19 cellular contexts compared by ENCODE assay signal in the genomic region with DNA sequence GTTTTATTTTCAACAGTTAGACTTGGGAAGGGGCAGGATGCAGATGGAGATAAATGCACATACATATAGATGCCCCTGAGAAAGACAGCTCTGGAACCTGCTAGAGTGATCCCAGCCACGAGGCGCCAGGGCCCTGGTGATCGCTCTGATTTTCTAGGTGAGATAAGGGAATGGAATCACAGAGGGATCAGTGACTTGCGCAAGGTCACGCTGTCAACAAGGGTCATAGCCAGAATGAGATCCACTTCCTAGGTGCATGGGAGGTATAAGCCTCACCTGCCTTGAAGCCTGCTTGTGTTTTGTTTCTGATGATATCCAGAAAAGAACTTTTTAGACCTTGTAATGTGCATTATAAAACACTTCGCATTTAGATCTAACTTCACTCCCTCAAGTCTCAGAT.
"Had no signal": no experiment of that assay in that cellular context is flagged by ENCODE, and none has a peak within 500 bp of the region (broad histone marks: within the 10 kb centered on the region; RNA-seq: fewer than 3 reads in every experiment).

No MANE protein-coding gene starts in this region.

- DNase-seq: activated CD4-positive, alpha-beta T cell treated with anti-CD3 and anti-CD28 coated beads for 1 hour; activated CD8-positive, alpha-beta memory T cell treated with anti-CD3 and anti-CD28 coated beads for 24 hours; activated CD8-positive, alpha-beta memory T cell treated with anti-CD3 and anti-CD28 coated beads, Interleukin-2, amount 50 U/mL, for 48 hours; activated effector memory CD4-positive, alpha-beta T cell treated with anti-CD3 and anti-CD28 coated beads, Interleukin-2, amount 50 U/mL, for 16 hours; activated naive CD4-positive, alpha-beta T cell treated with anti-CD3 and anti-CD28 coated beads, Interleukin-2, amount 50 U/mL, for 16 hours; activated T-cell treated with anti-CD3 and anti-CD28 coated beads, Interleukin-2, amount 50 U/mL, for 48 hours; effector memory CD8-positive, alpha-beta T cell; esophagus squamous epithelium; SHP77; spleen; stimulated activated naive CD8-positive, alpha-beta T cell treated with anti-CD3 and anti-CD28 coated beads, Interleukin-15, Interleukin-2, amounts not matched to agents 100 U/mL and 50 U/mL, for 24 hours; substantia nigra; T-helper 1 cell; WERI-Rb-1 had no signal

- H3K4me3 Mint-ChIP-seq: dendritic cell treated with granulocyte-macrophage colony-stimulating factor and Interleukin-4, amounts not matched to agents 40 ng/mL and 50 ng/mL, for 4 days; neural progenitor cell had no signal

- H3K27ac ChIP-seq: esophagus squamous epithelium, neural progenitor cell, spleen, WERI-Rb-1 had no signal

- H3K4me3 ChIP-seq: esophagus squamous epithelium, neural progenitor cell, spleen had no signal

- H3K9me3 ChIP-seq: esophagus squamous epithelium, spleen had no signal

- H3K27me3 ChIP-seq: esophagus squamous epithelium, neural progenitor cell had no signal

- H3K9me3 Mint-ChIP-seq: dendritic cell treated with granulocyte-macrophage colony-stimulating factor and Interleukin-4, amounts not matched to agents 40 ng/mL and 50 ng/mL, for 4 days; effector memory CD8-positive, alpha-beta T cell; neural progenitor cell had no signal

- ATAC-seq: effector memory CD8-positive, alpha-beta T cell; left colon; sciatic nerve; SK-N-SH treated with all-trans-retinoic acid at 6 μM for 48 hours; stimulated activated naive CD8-positive, alpha-beta T cell treated with anti-CD3 and anti-CD28 coated beads, Interleukin-15, Interleukin-2, amounts not matched to agents 100 U/mL and 50 U/mL, for 24 hours had no signal

- H3K36me3 ChIP-seq: neural progenitor cell, WERI-Rb-1 had no signal
